ENCODE assay signal across 1 cellular context in genomic region chr11:14967581-14968214, GRCh38.
A peak's percentile ranks its signal among the peaks of the same experiment; 100 is the strongest.
TF ChIP-seq lines count a peak whose summit lies in the region.

No MANE protein-coding gene starts in this region.

TF ChIP-seq in HEK293, 187 proteins besides CTCF, POLR2A, EP300 and RAD21 (continued from another document):
- TF ChIP-seq ATF2 (tag by site-specific recombination; IDR thresholded peaks at IDR 0.05; ENCODE audit: low read depth) = no peak
- 0 out of 2 replicates have a peak, but pooled peaks have one; percentile 19 for TF ChIP-seq ZBTB8A (tag by site-specific recombination; IDR thresholded peaks at IDR 0.05)
- TF ChIP-seq PATZ1 (tag by site-specific recombination; IDR thresholded peaks at IDR 0.05) = 0 out of 2 replicates have a peak, but pooled peaks have one; percentile 31
